ENCODE assay signal across 27 cellular contexts in genomic region chr11:64691543-64691942, GRCh38. TPM values are rescaled to one million over a fixed set of nuclear protein-coding genes. Genes with fewer than 3 reads are reported as not detected.
"Had no signal": no experiment of that assay in that cellular context is flagged by ENCODE, and none has a peak within 500 bp of the region (broad histone marks: within the 10 kb centered on the region; RNA-seq: fewer than 3 reads in every experiment).

No MANE protein-coding gene starts in this region.

- H3K79me2 ChIP-seq: hepatocyte had no signal

- ATAC-seq: foreskin keratinocyte, gastroesophageal sphincter, heart left ventricle, left colon, left lobe of liver, left ventricle myocardium superior, lower lobe of right lung, mucosa of descending colon had no signal

- H3K27me3 ChIP-seq: dorsolateral prefrontal cortex had no signal

- FAIRE-seq: endothelial cell of umbilical vein, frontal cortex, kidney had no signal

- H3K27ac ChIP-seq: coronary artery, esophagus muscularis mucosa, foreskin keratinocyte, gastroesophageal sphincter, heart left ventricle, hepatocyte, lower lobe of right lung had no signal

- H3K9me3 ChIP-seq: esophagus muscularis mucosa, gastroesophageal sphincter, heart left ventricle, lower lobe of right lung, mucosa of descending colon had no signal

- H3K4me2 ChIP-seq: hepatocyte had no signal

- H3K4me3 ChIP-seq: coronary artery, dorsolateral prefrontal cortex, esophagus muscularis mucosa, gastroesophageal sphincter, heart left ventricle, hepatocyte, lower lobe of right lung, mucosa of descending colon had no signal

- H3K4me1 ChIP-seq: foreskin keratinocyte had no signal

- H3K36me3 Mint-ChIP-seq: immature natural killer cell, mesothelial cell of epicardium, naive B cell had no signal

- H2AFZ ChIP-seq: hepatocyte had no signal

- H3K27ac Mint-ChIP-seq: immature natural killer cell, mesothelial cell of epicardium had no signal

- H3K9me3 Mint-ChIP-seq: immature natural killer cell, mesothelial cell of epicardium, naive B cell had no signal

- H3K36me3 ChIP-seq: esophagus muscularis mucosa, gastroesophageal sphincter, heart left ventricle, lower lobe of right lung had no signal

- H3K4me3 Mint-ChIP-seq: mesothelial cell of epicardium had no signal

- DNase-seq: dermis blood vessel endothelial cell; dorsolateral prefrontal cortex; effector CD4-positive, alpha-beta T cell; effector memory CD4-positive, alpha-beta T cell; foreskin keratinocyte; heart left ventricle; hypothalamus; immature natural killer cell; islet precursor cell; kidney; kidney glomerular epithelial cell; left colon; left ventricle myocardium superior; lower lobe of right lung; mesenchymal stem cell; mucosa of descending colon; naive B cell had no signal

RNA-seq across cellular contexts. Expression of gene NRXN2, which starts 31.5 kb away (rescaled TPM):
- total RNA-seq: dermis blood vessel endothelial cell, endothelial cell of umbilical vein, epithelial cell of proximal tubule, foreskin keratinocyte, lung microvascular endothelial cell had no signal
- polyA plus RNA-seq: endothelial cell of umbilical vein, foreskin keratinocyte had no signal

RNA-seq across cellular contexts. Expression of gene RASGRP2, which starts 52.4 kb away (rescaled TPM):
- total RNA-seq: epithelial cell of proximal tubule had no signal
